Comparison of ENCODE assay signal across 14 cellular contexts in genomic region chr6:38404900-38405556, GRCh38.
DNase-seq lines count a peak whose midpoint lies in the region; ATAC-seq and TF ChIP-seq lines count a peak whose summit lies in the region.
"Had no signal": no experiment of that assay in that cellular context is flagged by ENCODE, and none has a peak within 500 bp of the region (broad histone marks: within the 10 kb centered on the region; RNA-seq: fewer than 3 reads in every experiment).

No MANE protein-coding gene starts in this region.

- DNase-seq in IMR-90 = peak; percentile 7
- peak; percentile 22 for DNase-seq in cerebellar cortex (ENCODE audit: low spot score)
- no peak for DNase-seq in left lung
- DNase-seq in GM13977 (ENCODE audit: low spot score) = no peak
- DNase-seq in NCI-H1105 treated with DMSO at 0.1 percent for 48 hours (lab: John Stamatoyannopoulos, UW) = no peak
- DNase-seq in stimulated activated naive CD8-positive, alpha-beta T cell treated with anti-CD3 and anti-CD28 coated beads, Interleukin-15, Interleukin-2, amounts not matched to agents 100 U/mL and 50 U/mL, for 24 hours = no peak
- DNase-seq: GF-D8 had no signal

- H3K4ac ChIP-seq in IMR-90 (ENCODE audit: low read depth, low read length) = no peak overlapping the region

- no peaks in the 10 kb centered on the region for H3K36me3 ChIP-seq in IMR-90 (ENCODE audit: control insufficient read depth, insufficient read depth, low read length)
- H3K36me3 ChIP-seq in left lung = no peaks in the 10 kb centered on the region
- H3K36me3 ChIP-seq: ascending aorta, BLaER1, esophagus muscularis mucosa, Peyer's patch, thoracic aorta had no signal

- H3K14ac ChIP-seq in IMR-90 (replicated peaks; ENCODE audit: low read depth, low read length) = no peak overlapping the region

- H2AFZ ChIP-seq in IMR-90 (replicated peaks; ENCODE audit: low read length, poor library complexity) = no peak overlapping the region

- H3K23ac ChIP-seq in IMR-90 (ENCODE audit: low read depth, low read length) = no peak overlapping the region

- H3K79me1 ChIP-seq in IMR-90 (ENCODE audit: low read depth in 1 of 2, low read length in 2 of 2) = peaks cover 0 to 6% of the 10 kb centered on the region in 2 experiments; a peak in 1 of 4 replicates

- peak overlapping the region; percentile 32; the same call in 1 of the 2 replicates for H3K27ac ChIP-seq in 22Rv1
- H3K27ac ChIP-seq in IMR-90 (ENCODE audit: insufficient read depth, low read length) = no peak overlapping the region
- peak overlapping the region in 1 of 2 donors; percentile 0 for H3K27ac ChIP-seq in left lung
- H3K27ac ChIP-seq: ascending aorta, BLaER1, esophagus muscularis mucosa had no signal

- H3K9me3 ChIP-seq in IMR-90 (ENCODE audit: control insufficient read depth, insufficient read depth, low read length) (no peaks in the 10 kb centered on the region), left lung (no peaks in the 10 kb centered on the region)
- H3K9me3 ChIP-seq: ascending aorta, esophagus muscularis mucosa, Peyer's patch, thoracic aorta had no signal

- no peak overlapping the region for H4K91ac ChIP-seq in IMR-90 (ENCODE audit: insufficient read depth, low read depth, low read length)

- H3K4me1 ChIP-seq in IMR-90 (ENCODE audit: control insufficient read depth, insufficient read depth, low read length) (no peaks in the 10 kb centered on the region), left lung (peaks cover 0 to 9% of the 10 kb centered on the region in 2 donors)

- H3K4me3 ChIP-seq in IMR-90 (ENCODE audit: insufficient read depth, low read depth, low read length) (no peak overlapping the region), left lung (no peak overlapping the region)
- H3K4me3 ChIP-seq: ascending aorta, BLaER1, esophagus muscularis mucosa, Peyer's patch, thoracic aorta had no signal

- H3K9ac ChIP-seq in IMR-90 (ENCODE audit: low read depth, low read length) = no peak overlapping the region
- H3K9ac ChIP-seq: BLaER1 had no signal

- H3K27me3 ChIP-seq in IMR-90 (ENCODE audit: control insufficient read depth, insufficient read depth, low read length) (no peaks in the 10 kb centered on the region), left lung (no peaks in the 10 kb centered on the region)
- H3K27me3 ChIP-seq: ascending aorta, BLaER1, esophagus muscularis mucosa, Peyer's patch had no signal

- no peak for TF ChIP-seq CTCF in 22Rv1 (IDR thresholded peaks at IDR 0.05)
- TF ChIP-seq CTCF in IMR-90 (conservative IDR thresholded peaks at IDR 0.05; ENCODE audit: low read depth, low read length) = no peak
- no peak for TF ChIP-seq CTCF in left lung (IDR thresholded peaks at IDR 0.05)
- no peak for TF ChIP-seq CTCF in GM13977 (IDR thresholded peaks at IDR 0.05; ENCODE audit: extremely low read depth, insufficient read depth, missing control alignments)

- no peak overlapping the region for H3K56ac ChIP-seq in IMR-90 (ENCODE audit: extremely low read depth, insufficient read depth, low read length)

- H4K8ac ChIP-seq in IMR-90 (ENCODE audit: low read depth in 2 of 2, low read length in 2 of 2) = no peak overlapping the region

- TF ChIP-seq RAD21 in IMR-90 (IDR thresholded peaks at IDR 0.05; ENCODE audit: low read length) = no peak

- dilution Hi-C loops in IMR-90 (cut with HindIII; ENCODE audit: low sequenced_read_pairs, unreplicated experiment) = no loop called here

- POLR2A ChIA-PET in IMR-90 (lab: Charles Lee; ENCODE audit: unreplicated experiment) = no interaction called here

- H3K18ac ChIP-seq in IMR-90 (ENCODE audit: low read depth, low read length) = no peak overlapping the region

- no peak overlapping the region for H2BK20ac ChIP-seq in IMR-90 (ENCODE audit: low read depth, low read length)

- no peak overlapping the region for H4K5ac ChIP-seq in IMR-90 (ENCODE audit: low read depth, low read length)

- H4K20me1 ChIP-seq in IMR-90 (ENCODE audit: insufficient read depth, low read length) = no peaks in the 10 kb centered on the region
- H4K20me1 ChIP-seq: BLaER1 had no signal

- H2AK9ac ChIP-seq in IMR-90 (replicated peaks; ENCODE audit: low read depth, low read length, poor library complexity) = no peak overlapping the region

- no peak overlapping the region for H2BK15ac ChIP-seq in IMR-90 (ENCODE audit: low read depth, low read length)

- no peak overlapping the region for H2AK5ac ChIP-seq in IMR-90 (ENCODE audit: low read depth, low read length)

- no TSS peak for BruUV-seq in IMR-90 (replicated peaks; lab: Mats Ljungman, UMichigan)

- CTCF ChIA-PET in IMR-90 (lab: Yijun Ruan, JAX) = no interaction called here

- H3K4me2 ChIP-seq in IMR-90 (ENCODE audit: low read depth, low read length) = no peak overlapping the region
- H3K4me2 ChIP-seq: BLaER1 had no signal

- in situ Hi-C loops in IMR-90 (cut with MboI; ENCODE audit: low sequenced_read_pairs) (no loop called here), GM13977 (cut with MboI; ENCODE audit: low pct_unique_long_range_greater_than_20kb, low sequenced_read_pairs, unreplicated experiment) (no loop called here)

- intact Hi-C loops in IMR-90 (cut with micrococcal nuclease) (no loop called here), left lung (cut with DNase I) (no loop called here)

- H2BK5ac ChIP-seq in IMR-90 (ENCODE audit: low read depth, low read length, poor library complexity, severe bottlenecking) = no peak overlapping the region

- no peaks in the 10 kb centered on the region for H3K9me1 ChIP-seq in IMR-90 (ENCODE audit: insufficient read depth, low read length)

- no CpG with 5 or more reads among the region's 3 CpGs for WGBS in IMR-90 (ENCODE audit: extremely low coverage in 2 of 2, insufficient read length in 1 of 2), 2 experiments

- ATAC-seq in IMR-90 (ENCODE audit: low read depth) (no peak), left lung (peak; percentile 65), HG02798 (IDR thresholded peaks at IDR 0.05; ENCODE audit: poor library complexity, unreplicated experiment) (no peak)
- no peak for ATAC-seq in stimulated activated naive CD8-positive, alpha-beta T cell treated with anti-CD3 and anti-CD28 coated beads, Interleukin-15, Interleukin-2, amounts not matched to agents 100 U/mL and 50 U/mL, for 24 hours

- no peak for TF ChIP-seq POLR2A in IMR-90 (IDR thresholded peaks at IDR 0.05; ENCODE audit: low read depth, low read length)

- no peak overlapping the region for H2BK120ac ChIP-seq in IMR-90 (ENCODE audit: low read depth, low read length)

TF ChIP-seq in IMR-90, 13 proteins besides CTCF, POLR2A, EP300 and RAD21:
- TF ChIP-seq CEBPB (IDR thresholded peaks at IDR 0.05; ENCODE audit: low read depth, low read length) (peak; percentile 82), ELK1 (IDR thresholded peaks at IDR 0.05; ENCODE audit: borderline replicate concordance, low read depth, low read length) (no peak)

Comparison
In these comparisons a context has a peak if more than half of its experiments do, and no peak if none do; other contexts are left out.
1. DNase-seq: peak in IMR-90 (single experiment) and cerebellar cortex (single experiment); none in left lung (0 of 2), GM13977 (single experiment), NCI-H1105 treated with DMSO at 0.1 percent for 48 hours (single experiment) and stimulated activated naive CD8-positive, alpha-beta T cell treated with anti-CD3 and anti-CD28 coated beads, Interleukin-15, Interleukin-2, amounts not matched to agents 100 U/mL and 50 U/mL, for 24 hours (single experiment).